Comparison of ENCODE assay signal across 34 cellular contexts in the genomic region with DNA sequence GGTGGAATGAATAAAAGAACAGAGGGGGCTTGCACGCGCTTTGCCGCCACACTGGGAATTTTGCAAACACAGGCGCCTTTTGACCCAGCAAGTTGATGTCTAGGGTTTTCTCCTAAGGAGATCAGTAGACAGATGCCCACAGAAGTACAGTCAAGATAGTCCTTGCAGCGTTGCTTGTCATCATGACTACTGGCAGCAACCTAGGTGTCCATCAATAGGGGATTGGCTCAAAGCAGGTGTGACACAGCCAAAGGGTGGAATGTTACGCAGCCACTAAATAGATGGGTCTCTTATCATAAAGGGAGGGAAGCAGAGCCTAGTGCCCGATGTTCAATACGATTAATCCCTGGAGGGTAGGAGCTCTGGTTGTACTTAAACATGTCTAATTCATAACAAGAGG.
"Had no signal": no experiment of that assay in that cellular context is flagged by ENCODE, and none has a peak within 500 bp of the region (broad histone marks: within the 10 kb centered on the region; RNA-seq: fewer than 3 reads in every experiment).

No MANE protein-coding gene starts in this region.

- H3K27ac ChIP-seq: adrenal gland, body of pancreas, cardiac muscle cell, VCaP had no signal

- H3K36me3 ChIP-seq: adrenal gland, cardiac muscle cell had no signal

- H3K27ac Mint-ChIP-seq: activated B cell treated with CpG ODN at 0.5 μM for 24 hours; activated CD4-positive, alpha-beta memory T cell treated with anti-CD3 and anti-CD28 coated beads for 36 hours; activated CD4-positive, alpha-beta T cell treated with anti-CD3 and anti-CD28 coated beads, Interleukin-2, amount 10 ng/mL, durations not matched to agents 24 days and 14 days; activated CD8-positive, alpha-beta T cell treated with anti-CD3 and anti-CD28 coated beads for 36 hours; activated naive CD4-positive, alpha-beta T cell treated with anti-CD3 and anti-CD28 coated beads for 36 hours; activated naive CD4-positive, alpha-beta T cell treated with anti-CD3 and anti-CD28 coated beads, Interleukin-2, amount 50 U/mL, for 72 hours; activated naive CD8-positive, alpha-beta T cell treated with anti-CD3 and anti-CD28 coated beads for 36 hours; activated T-cell treated with anti-CD3 and anti-CD28 coated beads, Interleukin-2, amount 50 U/mL, for 24 hours; T-helper 1 cell treated with Interleukin-12 subunit alpha and Interleukin-12 subunit beta and Interleukin-4 antibody, amounts not matched to agents 30 μg/mL and 1 μg/mL, for 36 hours; T-helper 2 cell treated with Interferon-gamma antibody and Interleukin-4, amounts not matched to agents 5 μg/mL and 100 μg/mL, for 36 hours had no signal

- H3K9me3 Mint-ChIP-seq: activated B cell treated with CpG ODN at 0.5 μM for 24 hours; activated CD4-positive, alpha-beta memory T cell treated with anti-CD3 and anti-CD28 coated beads for 36 hours; activated CD4-positive, alpha-beta T cell treated with anti-CD3 and anti-CD28 coated beads, Interleukin-2, amount 10 ng/mL, durations not matched to agents 24 days and 14 days; activated CD8-positive, alpha-beta T cell treated with anti-CD3 and anti-CD28 coated beads for 36 hours; activated naive CD4-positive, alpha-beta T cell treated with anti-CD3 and anti-CD28 coated beads for 36 hours; activated naive CD4-positive, alpha-beta T cell treated with anti-CD3 and anti-CD28 coated beads, Interleukin-2, amount 50 U/mL, for 72 hours; activated naive CD8-positive, alpha-beta T cell treated with anti-CD3 and anti-CD28 coated beads for 36 hours; activated T-cell treated with anti-CD3 and anti-CD28 coated beads, Interleukin-2, amount 50 U/mL, for 24 hours; central memory CD8-positive, alpha-beta T cell; T-helper 1 cell treated with Interleukin-12 subunit alpha and Interleukin-12 subunit beta and Interleukin-4 antibody, amounts not matched to agents 30 μg/mL and 1 μg/mL, for 36 hours; T-helper 2 cell treated with Interferon-gamma antibody and Interleukin-4, amounts not matched to agents 5 μg/mL and 100 μg/mL, for 36 hours had no signal

- H3K27me3 Mint-ChIP-seq: activated CD4-positive, alpha-beta T cell treated with anti-CD3 and anti-CD28 coated beads, Interleukin-2, amount 10 ng/mL, durations not matched to agents 24 days and 14 days; activated naive CD8-positive, alpha-beta T cell treated with anti-CD3 and anti-CD28 coated beads for 36 hours had no signal

- H3K9me3 ChIP-seq: adrenal gland, body of pancreas had no signal

- H3K4me3 Mint-ChIP-seq: activated B cell treated with CpG ODN at 0.5 μM for 24 hours; activated CD4-positive, alpha-beta memory T cell treated with anti-CD3 and anti-CD28 coated beads for 36 hours; activated CD4-positive, alpha-beta T cell treated with anti-CD3 and anti-CD28 coated beads, Interleukin-2, amount 10 ng/mL, durations not matched to agents 24 days and 14 days; activated CD8-positive, alpha-beta T cell treated with anti-CD3 and anti-CD28 coated beads for 36 hours; activated naive CD4-positive, alpha-beta T cell treated with anti-CD3 and anti-CD28 coated beads for 36 hours; activated naive CD8-positive, alpha-beta T cell treated with anti-CD3 and anti-CD28 coated beads for 36 hours; activated T-cell treated with anti-CD3 and anti-CD28 coated beads, Interleukin-2, amount 50 U/mL, for 24 hours; central memory CD8-positive, alpha-beta T cell; T-helper 1 cell treated with Interleukin-12 subunit alpha and Interleukin-12 subunit beta and Interleukin-4 antibody, amounts not matched to agents 30 μg/mL and 1 μg/mL, for 36 hours; T-helper 2 cell treated with Interferon-gamma antibody and Interleukin-4, amounts not matched to agents 5 μg/mL and 100 μg/mL, for 36 hours had no signal

- FAIRE-seq: astrocyte, TTC549 had no signal

- ATAC-seq: activated CD8-positive, alpha-beta T cell treated with anti-CD3 and anti-CD28 coated beads for 36 hours; activated naive CD4-positive, alpha-beta T cell treated with anti-CD3 and anti-CD28 coated beads, Interleukin-2, amount 50 U/mL, for 72 hours; body of pancreas had no signal

- H3K4me1 Mint-ChIP-seq: activated CD4-positive, alpha-beta T cell treated with anti-CD3 and anti-CD28 coated beads, Interleukin-2, amount 10 ng/mL, durations not matched to agents 24 days and 14 days; central memory CD8-positive, alpha-beta T cell had no signal

- H3K4me3 ChIP-seq: adrenal gland, body of pancreas, cardiac muscle cell had no signal

- H3K27me3 ChIP-seq: adrenal gland, body of pancreas, cardiac muscle cell had no signal

- DNase-seq: activated B cell treated with CpG ODN at 0.5 μM for 24 hours; activated CD4-positive, alpha-beta memory T cell treated with anti-CD3 and anti-CD28 coated beads for 36 hours; activated CD4-positive, alpha-beta T cell treated with anti-CD3 and anti-CD28 coated beads for 4 hours; activated CD4-positive, alpha-beta T cell treated with anti-CD3 and anti-CD28 coated beads, Interleukin-2, amount 10 ng/mL, durations not matched to agents 24 days and 14 days; activated CD4-positive, alpha-beta T cell treated with anti-CD3 and anti-CD28 coated beads, Interleukin-2, amount 50 U/mL, for 1 hour; activated CD4-positive, alpha-beta T cell treated with anti-CD3 and anti-CD28 coated beads, Interleukin-2, amount 50 U/mL, for 4 hours; activated CD4-positive, CD25-positive, alpha-beta regulatory T cell treated with anti-CD3 and anti-CD28 coated beads, Interleukin-2, amount 50 U/mL, for 72 hours; activated CD8-positive, alpha-beta memory T cell treated with anti-CD3 and anti-CD28 coated beads, Interleukin-2, amount 50 U/mL, for 4 hours; activated CD8-positive, alpha-beta T cell treated with anti-CD3 and anti-CD28 coated beads for 36 hours; activated effector memory CD4-positive, alpha-beta T cell treated with anti-CD3 and anti-CD28 coated beads, Interleukin-2, amount 50 U/mL, for 16 hours; activated gamma-delta T cell treated with Interleukin-2 at 50 U/mL for 16 hours; activated naive CD4-positive, alpha-beta T cell; activated naive CD4-positive, alpha-beta T cell treated with anti-CD3 and anti-CD28 coated beads for 36 hours; activated naive CD4-positive, alpha-beta T cell treated with anti-CD3 and anti-CD28 coated beads, Interleukin-2, amount 50 U/mL, for 16 hours; activated naive CD8-positive, alpha-beta T cell treated with anti-CD3 and anti-CD28 coated beads for 36 hours; activated T-cell treated with anti-CD3 and anti-CD28 coated beads, Interleukin-2, amount 50 U/mL, for 24 hours; activated T-cell treated with anti-CD3 and anti-CD28 coated beads, Interleukin-2, amount 50 U/mL, for 48 hours; adrenal gland; amniotic stem cell; aorta; body of pancreas; caudate nucleus; cerebellar nuclear complex; T-helper 1 cell; T-helper 2 cell; T-helper 9 cell had no signal

- H3K36me3 Mint-ChIP-seq: activated CD4-positive, alpha-beta memory T cell treated with anti-CD3 and anti-CD28 coated beads for 36 hours; activated naive CD4-positive, alpha-beta T cell treated with anti-CD3 and anti-CD28 coated beads, Interleukin-2, amount 50 U/mL, for 72 hours; activated naive CD8-positive, alpha-beta T cell treated with anti-CD3 and anti-CD28 coated beads for 36 hours had no signal
